8 cellular contexts compared by ENCODE assay signal in the genomic region with DNA sequence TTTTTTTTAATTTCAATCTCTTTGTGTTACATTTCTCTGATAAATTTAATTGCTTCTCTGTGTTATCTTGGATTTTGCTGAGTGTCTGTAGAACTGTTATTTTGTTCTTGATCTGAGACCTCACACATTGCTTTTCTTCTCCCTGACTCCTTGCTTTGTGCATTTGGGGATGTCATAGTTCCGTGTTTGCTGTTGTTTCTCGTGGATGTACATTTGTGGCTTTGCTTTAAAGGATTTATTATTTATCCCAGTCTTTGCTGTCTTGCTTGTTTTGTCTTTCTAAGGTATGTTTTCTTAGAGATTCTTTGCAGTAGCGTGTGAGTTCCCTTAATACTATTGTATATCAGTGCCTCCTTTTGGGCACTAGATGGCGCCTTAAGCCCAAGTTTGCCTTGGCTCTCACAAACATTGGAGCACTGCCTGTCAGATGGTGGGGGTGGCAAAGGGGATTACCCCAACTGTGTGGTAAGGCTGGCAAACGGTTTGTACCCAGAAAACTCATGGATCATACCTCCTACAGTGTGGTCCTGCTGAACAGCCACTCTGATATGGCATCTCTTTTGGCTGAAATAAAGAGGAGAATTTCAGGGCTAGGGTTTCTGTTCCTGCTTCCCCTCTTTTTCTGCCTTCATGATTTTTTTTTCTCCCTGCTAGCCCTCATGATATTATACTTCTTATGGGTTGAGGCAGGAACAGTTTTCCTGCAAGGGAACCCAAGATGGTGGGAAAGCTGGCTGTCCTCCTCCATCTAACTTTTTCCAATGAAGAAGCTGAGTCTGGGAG.
DNase-seq lines count a peak whose midpoint lies in the region; ATAC-seq and TF ChIP-seq lines count a peak whose summit lies in the region.

No MANE protein-coding gene starts in this region.

- peak; percentile 74 for TF ChIP-seq CTCF in NB4 (IDR thresholded peaks at IDR 0.05; ENCODE audit: low read depth, low read length)

- WGBS in right cardiac atrium = 8% methylated on average over 5 of the region's 5 CpGs

- intact Hi-C loops in right cardiac atrium (cut with DNase I) = loop anchor here in 3 of 4 donors (5.0 to 10.0 kb wide), 2 partner anchors 671 to 673 kb away; no protein-coding TSS in a partner anchor

- H3K27ac ChIP-seq in right cardiac atrium (ENCODE audit: low read length) = no peak overlapping the region

- no peaks in the 10 kb centered on the region for H3K4me1 ChIP-seq in right cardiac atrium (ENCODE audit: control insufficient read depth, insufficient read depth, low read length)

- no peaks in the 10 kb centered on the region for H3K27me3 ChIP-seq in right cardiac atrium (ENCODE audit: control insufficient read depth, insufficient read depth)

- DNase-seq in NCI-H1436 (lab: John Stamatoyannopoulos, UW) (peak; percentile 59), NCI-H1436 treated with DMSO at 0.1 percent for 48 hours (lab: John Stamatoyannopoulos, UW) (no peak), NB4 (ENCODE audit: low read depth) (peak; percentile 76), T-helper 1 cell (peak; percentile 19 to 66 (median 55)), amniotic stem cell (lab: John Stamatoyannopoulos, UW) (peak; percentile 66), right cardiac atrium (peak; percentile 50 to 72 (median 56)), skeletal muscle cell (ENCODE audit: low read depth) (peak; percentile 31)

- no peak for TF ChIP-seq POLR2A in NB4 (IDR thresholded peaks at IDR 0.05; ENCODE audit: extremely low read depth, insufficient read length)

- H3K4me3 ChIP-seq in NB4 (ENCODE audit: low read depth, low read length) (no peak overlapping the region), right cardiac atrium (ENCODE audit: low read length) (no peak overlapping the region), skeletal muscle cell (ENCODE audit: low read depth, low read length) (no peak overlapping the region)

- H3K9me3 ChIP-seq in right cardiac atrium (ENCODE audit: control insufficient read depth, low read length) = no peaks in the 10 kb centered on the region

- peak; percentile 98 for ATAC-seq in HG02623 (IDR thresholded peaks at IDR 0.05; ENCODE audit: unreplicated experiment)
- peak; percentile 85 to 89 for ATAC-seq in right cardiac atrium
